In the genomic region with DNA sequence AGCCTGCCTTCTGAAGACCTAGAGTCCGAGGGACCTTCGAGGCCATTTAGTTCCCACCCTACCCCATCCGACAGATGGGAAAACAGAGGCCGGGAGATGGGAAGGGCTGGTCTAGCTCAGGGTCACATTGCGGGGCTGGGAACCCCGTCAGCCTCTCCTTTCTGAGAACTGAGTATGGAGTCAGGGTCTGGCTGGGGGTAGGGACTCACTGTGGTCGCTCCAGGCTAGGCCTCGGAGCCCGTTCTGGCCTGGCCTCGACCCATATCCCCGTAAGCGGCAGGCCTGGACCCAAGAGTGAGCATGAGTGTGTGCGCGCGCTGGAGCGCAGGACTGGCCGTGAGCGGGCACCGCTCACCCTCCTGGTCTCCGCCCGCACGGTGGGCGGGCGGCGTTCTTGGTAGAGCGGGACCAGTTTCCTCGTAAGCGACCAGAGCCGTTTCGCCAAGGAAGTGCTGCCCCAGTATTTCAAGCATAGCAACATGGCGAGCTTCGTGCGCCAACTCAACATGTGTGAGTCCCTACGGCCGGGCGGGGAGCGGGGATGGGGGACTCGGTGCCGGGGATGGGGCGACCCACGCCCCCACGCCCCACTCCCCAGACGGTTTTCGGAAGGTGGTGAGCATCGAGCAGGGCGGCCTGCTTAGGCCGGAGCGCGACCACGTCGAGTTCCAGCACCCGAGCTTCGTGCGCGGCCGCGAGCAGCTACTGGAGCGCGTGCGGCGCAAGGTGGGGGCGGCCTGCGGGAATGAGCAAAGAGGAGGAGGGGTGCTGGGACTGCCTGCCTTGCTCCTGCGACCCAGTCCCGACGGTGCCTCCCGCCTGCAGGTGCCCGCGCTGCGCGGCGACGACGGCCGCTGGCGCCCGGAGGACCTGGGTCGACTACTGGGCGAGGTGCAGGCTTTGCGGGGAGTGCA, we compare ENCODE assay signal across 11 cellular contexts. TPM values are rescaled to one million over a fixed set of nuclear protein-coding genes. Genes with fewer than 3 reads are reported as not detected.
A peak's percentile ranks its signal among the peaks of the same experiment; 100 is the strongest.
DNase-seq lines count a peak whose midpoint lies in the region; ATAC-seq and TF ChIP-seq lines count a peak whose summit lies in the region.
"Had no signal": no experiment of that assay in that cellular context is flagged by ENCODE, and none has a peak within 500 bp of the region (broad histone marks: within the 10 kb centered on the region; RNA-seq: fewer than 3 reads in every experiment).

No MANE protein-coding gene starts in this region.

- no peaks in the 10 kb centered on the region for H3K9me3 ChIP-seq in thyroid gland
- H3K9me3 ChIP-seq: HAP-1 had no signal

- intact Hi-C loops in thyroid gland (cut with DNase I): no loop called here

- peak in 1 of 2 donors; percentile 27 for DNase-seq in activated T-cell treated with anti-CD3 and anti-CD28 coated beads, Interleukin-2, amount 50 U/mL, for 72 hours
- no peak for DNase-seq in activated T-cell treated with anti-CD3 and anti-CD28 coated beads for 4 hours
- DNase-seq in mesothelial cell of epicardium (ENCODE audit: low spot score in 2 of 2, unreplicated experiment in 2 of 2): no peak
- peak; percentile 29 to 30 for DNase-seq in thyroid gland
- no peak for DNase-seq in GOT3 (lab: John Stamatoyannopoulos, UW)
- no peak for DNase-seq in Kasumi-1 (lab: John Stamatoyannopoulos, UW)
- DNase-seq in NCI-H1105 treated with DMSO at 0.1 percent for 48 hours (lab: John Stamatoyannopoulos, UW): no peak
- DNase-seq: NCI-H774 had no signal

- no peaks in the 10 kb centered on the region for H3K27me3 ChIP-seq in thyroid gland

- no peaks in the 10 kb centered on the region for H3K9me3 Mint-ChIP-seq in activated T-cell treated with anti-CD3 and anti-CD28 coated beads, Interleukin-2, amount 50 U/mL, for 72 hours
- no peaks in the 10 kb centered on the region for H3K9me3 Mint-ChIP-seq in mesothelial cell of epicardium

- H3K27me3 Mint-ChIP-seq in activated T-cell treated with anti-CD3 and anti-CD28 coated beads, Interleukin-2, amount 50 U/mL, for 72 hours (ENCODE audit: low read depth): peaks cover 57% of the 10 kb centered on the region
- H3K27me3 Mint-ChIP-seq in mesothelial cell of epicardium (ENCODE audit: low read depth): peaks cover 91% of the 10 kb centered on the region

- peak overlapping the region in 1 of 3 donors; percentile 36 for H3K4me3 ChIP-seq in thyroid gland (replicated peaks in 1 of 3)
- H3K4me3 ChIP-seq: HAP-1 had no signal

- peaks cover 47 to 53% of the 10 kb centered on the region in 2 donors for H3K4me1 ChIP-seq in thyroid gland

- H3K4me3 Mint-ChIP-seq in activated T-cell treated with anti-CD3 and anti-CD28 coated beads, Interleukin-2, amount 50 U/mL, for 72 hours: peak overlapping the region; percentile 60 to 74
- H3K4me3 Mint-ChIP-seq in mesothelial cell of epicardium: peak overlapping the region; percentile 46

- no peaks in the 10 kb centered on the region for H3K36me3 ChIP-seq in thyroid gland
- H3K36me3 ChIP-seq: HAP-1 had no signal

- peaks cover 0 to 6% of the 10 kb centered on the region in 2 donors for H3K36me3 Mint-ChIP-seq in activated T-cell treated with anti-CD3 and anti-CD28 coated beads, Interleukin-2, amount 50 U/mL, for 72 hours (ENCODE audit: insufficient read depth in 2 of 2)
- H3K36me3 Mint-ChIP-seq in mesothelial cell of epicardium: no peaks in the 10 kb centered on the region

- ATAC-seq in activated T-cell treated with anti-CD3 and anti-CD28 coated beads, Interleukin-2, amount 50 U/mL, for 72 hours (replicated peaks in 1 of 2): no peak

- TF ChIP-seq CTCF in mesothelial cell of epicardium (IDR thresholded peaks at IDR 0.05; ENCODE audit: unreplicated experiment) (no peak), thyroid gland (IDR thresholded peaks at IDR 0.05) (no peak)

- peaks cover 53% of the 10 kb centered on the region for H3K4me1 Mint-ChIP-seq in activated T-cell treated with anti-CD3 and anti-CD28 coated beads, Interleukin-2, amount 50 U/mL, for 72 hours (ENCODE audit: low read depth)
- peaks cover 29% of the 10 kb centered on the region for H3K4me1 Mint-ChIP-seq in mesothelial cell of epicardium

- peak overlapping the region; percentile 77 for H3K27ac ChIP-seq in cingulate gyrus (ENCODE audit: low read depth, low read length)
- peak overlapping the region in 1 of 3 donors; percentile 70 for H3K27ac ChIP-seq in thyroid gland
- H3K27ac ChIP-seq: VCaP had no signal

- TF ChIP-seq POLR2A in thyroid gland (IDR thresholded peaks at IDR 0.05): no peak

- 21 to 25% methylated on average over 24 to 30 of the region's 80 CpGs for WGBS in thyroid gland, 2 donors

- no peak overlapping the region for H3K27ac Mint-ChIP-seq in activated T-cell treated with anti-CD3 and anti-CD28 coated beads, Interleukin-2, amount 50 U/mL, for 72 hours
- no peak overlapping the region for H3K27ac Mint-ChIP-seq in mesothelial cell of epicardium

RNA-seq across cellular contexts. Expression of gene HSF4, which starts 0.8 kb away (rescaled TPM):
- 10 to 100 TPM; 63.4 to 87.7 TPM for total RNA-seq in activated T-cell treated with anti-CD3 and anti-CD28 coated beads, Interleukin-2, amount 50 U/mL, for 72 hours
- 10.7 to 14.2 TPM (median 13.1 TPM) in 3 replicates for total RNA-seq in mesothelial cell of epicardium
- total RNA-seq in thyroid gland: 10 to 100 TPM; 17.3 to 52.5 (median 36.6) TPM

RNA-seq across cellular contexts. Expression of gene NOL3, which starts 5.0 kb away (rescaled TPM):
- total RNA-seq in activated T-cell treated with anti-CD3 and anti-CD28 coated beads, Interleukin-2, amount 50 U/mL, for 72 hours: 10 to 100 TPM; 21.6 to 30.6 TPM
- total RNA-seq in mesothelial cell of epicardium (14.0 to 15.5 TPM (median 14.2 TPM) in 3 replicates), thyroid gland (10 to 100 TPM; 38.3 to 97.0 (median 63.5) TPM)

RNA-seq across cellular contexts. Expression of gene FBXL8, which starts 5.6 kb away (rescaled TPM):
- 10 to 100 TPM; 32.1 to 37.1 TPM for total RNA-seq in activated T-cell treated with anti-CD3 and anti-CD28 coated beads, Interleukin-2, amount 50 U/mL, for 72 hours
- 8.1 to 8.9 TPM (median 8.2 TPM) in 3 replicates for total RNA-seq in mesothelial cell of epicardium
- total RNA-seq in thyroid gland: 10 to 100 TPM; 26.3 to 41.9 (median 35.6) TPM

RNA-seq across cellular contexts. Expression of gene TRADD, which starts 5.7 kb away (rescaled TPM):
- 10 to 100 TPM; 38.1 to 50.7 TPM for total RNA-seq in activated T-cell treated with anti-CD3 and anti-CD28 coated beads, Interleukin-2, amount 50 U/mL, for 72 hours
- total RNA-seq in mesothelial cell of epicardium (7.2 to 7.8 TPM (median 7.8 TPM) in 3 replicates), thyroid gland (10 to 100 TPM; 27.0 to 42.2 (median 37.0) TPM)

RNA-seq across cellular contexts. Expression of gene B3GNT9, which starts 14.6 kb away (rescaled TPM):
- total RNA-seq in activated T-cell treated with anti-CD3 and anti-CD28 coated beads, Interleukin-2, amount 50 U/mL, for 72 hours: 1 to 10 TPM; 5.7 to 7.5 TPM
- total RNA-seq in mesothelial cell of epicardium (20.1 to 21.4 TPM (median 20.6 TPM) in 3 replicates), thyroid gland (100 to 1,000 TPM in 1 of 4 donors, 10 to 100 TPM in 3; 52.0 to 103 (median 85.7) TPM)

Comparison
In these comparisons a context has a peak if more than half of its experiments do, and no peak if none do; other contexts are left out.
1. DNase-seq: peak in thyroid gland (2 of 2); none in activated T-cell treated with anti-CD3 and anti-CD28 coated beads for 4 hours (single experiment), mesothelial cell of epicardium (0 of 2), GOT3 (single experiment), Kasumi-1 (0 of 2) and NCI-H1105 treated with DMSO at 0.1 percent for 48 hours (single experiment).